ENCODE assay signal across 8 cellular contexts in genomic region chr10:121551210-121551609, GRCh38. TPM values are rescaled to one million over a fixed set of nuclear protein-coding genes. Genes with fewer than 3 reads are reported as not detected.
"Had no signal": no experiment of that assay in that cellular context is flagged by ENCODE, and none has a peak within 500 bp of the region (broad histone marks: within the 10 kb centered on the region; RNA-seq: fewer than 3 reads in every experiment).

No MANE protein-coding gene starts in this region.

- H3K27ac ChIP-seq: GM23248 had no signal

- H3K4me3 ChIP-seq: GM23248, GM23338, HAP-1 had no signal

- DNase-seq: GM23248, GOT3, H7, H9, HCEC 1CT, HFFc6 had no signal

- H3K9me3 ChIP-seq: HAP-1 had no signal

RNA-seq across cellular contexts. Expression of gene FGFR2, which starts 47.0 kb away (rescaled TPM):
- total RNA-seq: GM23248, HFFc6 had no signal
